19 cellular contexts compared by ENCODE assay signal in the genomic region with DNA sequence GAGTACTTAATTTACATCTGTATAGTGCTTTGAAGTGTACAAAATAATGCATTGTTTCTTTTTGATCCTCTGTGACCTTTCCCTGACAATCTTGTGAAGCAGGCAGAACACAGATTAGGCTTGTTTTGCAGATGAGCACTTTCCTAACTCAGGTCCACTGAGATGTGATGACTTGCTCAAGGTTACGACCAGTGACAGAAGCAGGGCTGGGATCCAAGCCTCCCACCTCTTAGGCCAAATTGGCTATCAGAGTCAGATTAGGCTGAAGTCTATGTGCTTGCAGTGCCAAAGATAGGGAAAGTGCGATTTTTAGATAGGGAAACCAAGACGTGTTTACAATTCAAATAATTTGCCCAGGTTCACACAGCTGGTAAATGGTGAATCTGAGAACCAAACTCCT.
DNase-seq lines count a peak whose midpoint lies in the region; ATAC-seq, FAIRE-seq and TF ChIP-seq lines count a peak whose summit lies in the region.
"Had no signal": no experiment of that assay in that cellular context is flagged by ENCODE, and none has a peak within 500 bp of the region (broad histone marks: within the 10 kb centered on the region; RNA-seq: fewer than 3 reads in every experiment).

No MANE protein-coding gene starts in this region.

- H3K9me3 ChIP-seq in right cardiac atrium (ENCODE audit: control insufficient read depth, low read length): no peaks in the 10 kb centered on the region

- H3K27me3 ChIP-seq in right cardiac atrium (ENCODE audit: control insufficient read depth, insufficient read depth) (no peaks in the 10 kb centered on the region), bronchial epithelial cell (ENCODE audit: control insufficient read depth, insufficient read depth, low read length) (no peaks in the 10 kb centered on the region)

- DNase-seq in right cardiac atrium: peak in 2 of 3 donors; percentile 68 to 72
- no peak for DNase-seq in Right ventricle myocardium inferior (ENCODE audit: missing footprints)
- DNase-seq in NCI-H526 (lab: John Stamatoyannopoulos, UW): peak; percentile 62 to 65
- no peak for DNase-seq in bronchial epithelial cell (ENCODE audit: low read depth)
- DNase-seq in neural crest cell (ENCODE audit: low read depth, low spot score): no peak
- DNase-seq in iPS-NIHi11 (ENCODE audit: low spot score): no peak
- no peak for DNase-seq in RPMI8226
- DNase-seq: C1 segment of cervical spinal cord; Calu3; CD4-positive, alpha-beta memory T cell; COR-L47; DMS53; DMS79 treated with DMSO at 0.1 percent for 48 hours; GOT3; H7; HCEC 1CT had no signal

- TF ChIP-seq CTCF in bronchial epithelial cell (IDR thresholded peaks at IDR 0.05; ENCODE audit: insufficient read depth, low read length, severe bottlenecking) (no peak), neural crest cell (conservative IDR thresholded peaks at IDR 0.05) (no peak)

- no peak overlapping the region for H3K4me3 Mint-ChIP-seq in neural crest cell
- H3K4me3 Mint-ChIP-seq: CD4-positive, alpha-beta memory T cell had no signal

- no peaks in the 10 kb centered on the region for H3K27me3 Mint-ChIP-seq in neural crest cell (ENCODE audit: low read depth)

- WGBS in right cardiac atrium: 33% methylated on average over 3 of the region's 3 CpGs

- H3K27ac ChIP-seq in right cardiac atrium (ENCODE audit: low read length): no peak overlapping the region

- peaks cover 68% of the 10 kb centered on the region for H3K4me1 Mint-ChIP-seq in neural crest cell
- H3K4me1 Mint-ChIP-seq: CD4-positive, alpha-beta memory T cell had no signal

- peak overlapping the region; percentile 63 for H3K27ac Mint-ChIP-seq in neural crest cell (ENCODE audit: unreplicated experiment)
- H3K27ac Mint-ChIP-seq: CD4-positive, alpha-beta memory T cell had no signal

- ATAC-seq in right cardiac atrium: peak; percentile 31 to 47
- ATAC-seq in Right ventricle myocardium inferior: no peak
- ATAC-seq in GM19455 (IDR thresholded peaks at IDR 0.05; ENCODE audit: unreplicated experiment): no peak

- no peaks in the 10 kb centered on the region for H3K4me1 ChIP-seq in right cardiac atrium (ENCODE audit: control insufficient read depth, insufficient read depth, low read length)

- no peaks in the 10 kb centered on the region for H3K36me3 Mint-ChIP-seq in neural crest cell (ENCODE audit: low read depth)
- H3K36me3 Mint-ChIP-seq: CD4-positive, alpha-beta memory T cell had no signal

- intact Hi-C loops in right cardiac atrium (cut with DNase I) (no loop called here), Right ventricle myocardium inferior (cut with DNase I) (no loop called here)

- H3K4me3 ChIP-seq in right cardiac atrium (ENCODE audit: low read length): no peak overlapping the region
- H3K4me3 ChIP-seq in bronchial epithelial cell (ENCODE audit: low read depth, low read length): no peak overlapping the region

- peak; percentile 73 for FAIRE-seq in bronchial epithelial cell (lab: Jason Lieb, UNC)
- FAIRE-seq: G401.6, GM12892 had no signal

- H3K9me3 Mint-ChIP-seq in neural crest cell: peaks cover 3% of the 10 kb centered on the region
- H3K9me3 Mint-ChIP-seq: CD4-positive, alpha-beta memory T cell had no signal

- no peaks in the 10 kb centered on the region for H3K36me3 ChIP-seq in bronchial epithelial cell (ENCODE audit: control insufficient read depth, insufficient read depth, low read length)

Comparison
In these comparisons a context has a peak if more than half of its experiments do, and no peak if none do; other contexts are left out.
1. ATAC-seq: peak in right cardiac atrium (2 of 2); none in Right ventricle myocardium inferior (single experiment) and GM19455 (single experiment).
2. DNase-seq: peak in right cardiac atrium (2 of 3) and NCI-H526 (2 of 2); none in Right ventricle myocardium inferior (single experiment), bronchial epithelial cell (single experiment), neural crest cell (single experiment), iPS-NIHi11 (single experiment) and RPMI8226 (single experiment).